In the genomic region with DNA sequence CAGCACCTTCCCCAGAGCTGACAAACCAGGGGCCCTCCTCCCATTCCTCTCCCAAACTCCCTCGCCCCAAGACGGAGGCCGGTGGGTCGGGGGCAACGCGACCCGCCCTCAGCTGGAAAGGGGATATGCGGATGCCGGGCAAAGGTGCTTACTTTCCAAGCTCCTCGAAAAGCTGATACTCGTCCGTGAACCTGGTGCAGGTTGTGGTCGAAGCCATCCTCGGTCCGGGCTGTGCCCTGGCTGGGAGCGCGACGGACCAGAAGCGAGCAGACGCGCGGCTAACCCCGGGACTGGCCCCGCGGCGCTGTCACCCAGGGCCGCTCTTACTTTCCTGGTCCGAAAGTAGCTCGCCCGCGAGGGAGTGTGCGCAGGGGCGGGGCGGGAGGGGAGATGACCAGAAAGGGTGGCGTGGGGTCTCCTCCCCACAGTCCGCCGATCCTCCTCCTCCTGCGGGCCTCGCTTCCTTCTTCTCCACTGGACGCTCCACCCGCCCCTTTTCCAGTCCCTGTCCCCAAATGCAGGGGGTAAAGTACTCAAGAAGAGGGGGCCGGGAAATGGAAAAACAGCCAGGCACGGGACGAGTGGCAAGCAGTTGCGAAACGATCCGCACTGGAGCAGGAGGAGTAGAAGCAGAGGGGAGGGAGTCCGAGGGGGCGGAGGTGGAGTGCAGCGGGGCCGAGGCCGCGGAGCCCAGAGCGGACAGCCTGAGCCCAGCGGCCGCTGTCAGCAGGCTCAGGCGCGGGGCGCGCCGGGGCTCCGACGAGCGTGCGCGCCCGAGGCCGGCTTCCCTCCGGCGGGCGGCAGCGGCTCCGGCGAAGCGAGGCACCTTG, we compare ENCODE assay signal across 8 cellular contexts. TPM values are rescaled to one million over a fixed set of nuclear protein-coding genes. Genes with fewer than 3 reads are reported as not detected.
A peak's percentile ranks its signal among the peaks of the same experiment; 100 is the strongest.
DNase-seq lines count a peak whose midpoint lies in the region; ATAC-seq and TF ChIP-seq lines count a peak whose summit lies in the region.

No MANE protein-coding gene starts in this region.

- peak; percentile 16 for ATAC-seq in HG02623 (IDR thresholded peaks at IDR 0.05; ENCODE audit: unreplicated experiment)
- ATAC-seq in activated CD8-positive, alpha-beta T cell treated with anti-CD3 and anti-CD28 coated beads for 36 hours: no peak

- CTCF ChIA-PET in activated CD8-positive, alpha-beta T cell treated with anti-CD3 and anti-CD28 coated beads for 36 hours (lab: Charles Lee): interaction anchor here (1.0 to 3.4 kb wide), 2 partner anchors 125 to 213 kb away, joined by 4 to 20 read pairs; no protein-coding TSS in a partner anchor

- peaks cover 47% of the 10 kb centered on the region for H3K4me1 Mint-ChIP-seq in activated CD8-positive, alpha-beta T cell treated with anti-CD3 and anti-CD28 coated beads for 36 hours (ENCODE audit: low read depth)

- intact Hi-C loops in activated CD8-positive, alpha-beta T cell treated with anti-CD3 and anti-CD28 coated beads for 36 hours (cut with micrococcal nuclease): loop anchor here (5.0 to 10.0 kb wide), 4 partner anchors 124 to 369 kb away; no protein-coding TSS in a partner anchor

- peak overlapping the region; percentile 98 for H3K27ac ChIP-seq in effector memory CD4-positive, alpha-beta T cell (ENCODE audit: insufficient read depth, low read length, poor library complexity, severe bottlenecking)

- POLR2A ChIA-PET in activated CD8-positive, alpha-beta T cell treated with anti-CD3 and anti-CD28 coated beads for 36 hours (lab: Charles Lee): interaction anchor here (0.7 to 1.5 kb wide), 12 partner anchors 8 to 221 kb away, joined by 3 to 12 read pairs (median 3); no protein-coding TSS in a partner anchor

- DNase-seq in NCI-H2081 (lab: John Stamatoyannopoulos, UW): peak; percentile 8 to 68
- no peak for DNase-seq in NCI-H2081 treated with DMSO at 0.1 percent for 48 hours (lab: John Stamatoyannopoulos, UW)
- peak; percentile 8 to 53 for DNase-seq in NCI-H446 (lab: John Stamatoyannopoulos, UW)
- peak; percentile 56 for DNase-seq in activated CD8-positive, alpha-beta T cell treated with anti-CD3 and anti-CD28 coated beads for 36 hours
- DNase-seq in effector memory CD4-positive, alpha-beta T cell: peak; percentile 22 to 43 (median 30)
- peak; percentile 75 to 78 for DNase-seq in lung microvascular endothelial cell (ENCODE audit: low read depth in 2 of 2)
- peak; percentile 24 for DNase-seq in stimulated activated CD8-positive, alpha-beta memory T cell treated with anti-CD3 and anti-CD28 coated beads, Interleukin-12 subunit alpha, Interleukin-12 subunit beta, amount 100 ng/mL, for 1 hour (ENCODE audit: low read depth)

- no peaks in the 10 kb centered on the region for H3K9me3 Mint-ChIP-seq in activated CD8-positive, alpha-beta T cell treated with anti-CD3 and anti-CD28 coated beads for 36 hours

- peaks cover 34% of the 10 kb centered on the region for H3K36me3 Mint-ChIP-seq in activated CD8-positive, alpha-beta T cell treated with anti-CD3 and anti-CD28 coated beads for 36 hours (ENCODE audit: low read depth)

- TF ChIP-seq CTCF in activated CD8-positive, alpha-beta T cell treated with anti-CD3 and anti-CD28 coated beads for 36 hours (IDR thresholded peaks at IDR 0.05): no peak

- H3K27ac Mint-ChIP-seq in activated CD8-positive, alpha-beta T cell treated with anti-CD3 and anti-CD28 coated beads for 36 hours: peak overlapping the region; percentile 98

- peak overlapping the region; percentile 91 for H3K4me3 ChIP-seq in effector memory CD4-positive, alpha-beta T cell (ENCODE audit: insufficient read depth, low read depth, low read length, poor library complexity, severe bottlenecking)

- H3K36me3 ChIP-seq in effector memory CD4-positive, alpha-beta T cell (ENCODE audit: control insufficient read depth, insufficient read depth, low read length): no peaks in the 10 kb centered on the region

- H3K4me1 ChIP-seq in effector memory CD4-positive, alpha-beta T cell (ENCODE audit: control insufficient read depth, insufficient read depth, low read length, poor library complexity, severe bottlenecking): peaks cover 3% of the 10 kb centered on the region

- no peaks in the 10 kb centered on the region for H3K27me3 ChIP-seq in effector memory CD4-positive, alpha-beta T cell (replicated peaks; ENCODE audit: control insufficient read depth, insufficient read depth, low read length, poor library complexity, severe bottlenecking)

- peak overlapping the region; percentile 98 for H3K4me3 Mint-ChIP-seq in activated CD8-positive, alpha-beta T cell treated with anti-CD3 and anti-CD28 coated beads for 36 hours

- H3K27me3 Mint-ChIP-seq in activated CD8-positive, alpha-beta T cell treated with anti-CD3 and anti-CD28 coated beads for 36 hours: no peaks in the 10 kb centered on the region

- no peaks in the 10 kb centered on the region for H3K9me3 ChIP-seq in effector memory CD4-positive, alpha-beta T cell (ENCODE audit: control insufficient read depth, low read length)

RNA-seq across cellular contexts. Expression of a gene that starts 0.5 kb away (rescaled TPM):
- total RNA-seq in activated CD8-positive, alpha-beta T cell treated with anti-CD3 and anti-CD28 coated beads for 36 hours: 10 to 100 TPM; 62.8 to 66.1 TPM
- 32.5 and 38.1 TPM in 2 replicates for total RNA-seq in lung microvascular endothelial cell
